In the genomic region with DNA sequence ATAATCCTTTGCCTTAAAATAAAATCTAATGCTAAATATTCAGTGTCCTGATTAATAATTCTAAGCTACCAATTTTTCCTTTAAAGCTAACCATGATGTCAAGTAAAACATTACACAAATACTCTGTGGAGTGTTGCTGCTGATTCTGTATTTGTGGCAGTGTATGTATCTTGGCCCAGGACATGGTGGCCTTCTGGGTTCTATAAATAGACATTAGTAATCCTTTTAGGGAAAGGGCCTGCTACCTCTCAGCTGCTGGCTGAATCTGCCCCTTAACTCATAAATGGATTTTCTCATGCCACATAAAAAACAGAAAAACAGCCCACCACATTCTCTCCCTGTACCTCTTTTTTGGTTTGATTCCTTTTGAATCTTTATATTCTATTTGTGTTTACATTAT, we compare ENCODE assay signal across 13 cellular contexts. TPM values are rescaled to one million over a fixed set of nuclear protein-coding genes. Genes with fewer than 3 reads are reported as not detected.
DNase-seq lines count a peak whose midpoint lies in the region; ATAC-seq and TF ChIP-seq lines count a peak whose summit lies in the region.
"Had no signal": no experiment of that assay in that cellular context is flagged by ENCODE, and none has a peak within 500 bp of the region (broad histone marks: within the 10 kb centered on the region; RNA-seq: fewer than 3 reads in every experiment).

No MANE protein-coding gene starts in this region.

- TF ChIP-seq CTCF in brain (conservative IDR thresholded peaks at IDR 0.05) (no peak), mesothelial cell of epicardium (IDR thresholded peaks at IDR 0.05; ENCODE audit: unreplicated experiment) (no peak), type B pancreatic cell (conservative IDR thresholded peaks at IDR 0.05) (no peak)

- H3K36me3 Mint-ChIP-seq in activated naive CD8-positive, alpha-beta T cell, result no peaks in the 10 kb centered on the region
- no peaks in the 10 kb centered on the region for H3K36me3 Mint-ChIP-seq in activated naive CD8-positive, alpha-beta T cell treated with anti-CD3 and anti-CD28 coated beads for 36 hours
- H3K36me3 Mint-ChIP-seq in brain (no peaks in the 10 kb centered on the region), mesothelial cell of epicardium (no peaks in the 10 kb centered on the region), type B pancreatic cell (no peaks in the 10 kb centered on the region)

- no peaks in the 10 kb centered on the region for H3K9me3 Mint-ChIP-seq in activated naive CD8-positive, alpha-beta T cell (ENCODE audit: low read depth)
- no peaks in the 10 kb centered on the region for H3K9me3 Mint-ChIP-seq in activated naive CD8-positive, alpha-beta T cell treated with anti-CD3 and anti-CD28 coated beads for 36 hours
- H3K9me3 Mint-ChIP-seq in brain (no peaks in the 10 kb centered on the region), mesothelial cell of epicardium (peaks cover 15% of the 10 kb centered on the region), type B pancreatic cell (peaks cover 3% of the 10 kb centered on the region)

- in situ Hi-C loops in HAP-1 (cut with MboI; ENCODE audit: low sequenced_read_pairs), result no loop called here

- ATAC-seq in GM18907 (IDR thresholded peaks at IDR 0.05; ENCODE audit: unreplicated experiment), result no peak
- ATAC-seq: foreskin keratinocyte had no signal

- H3K4me3 ChIP-seq in HAP-1, result no peak overlapping the region

- no peaks in the 10 kb centered on the region for H3K9me3 ChIP-seq in HAP-1

- no peaks in the 10 kb centered on the region for H3K4me1 Mint-ChIP-seq in activated naive CD8-positive, alpha-beta T cell (ENCODE audit: low read depth)
- H3K4me1 Mint-ChIP-seq in activated naive CD8-positive, alpha-beta T cell treated with anti-CD3 and anti-CD28 coated beads for 36 hours, result no peaks in the 10 kb centered on the region
- H3K4me1 Mint-ChIP-seq in brain, result peaks cover 21% of the 10 kb centered on the region
- peaks cover 2% of the 10 kb centered on the region for H3K4me1 Mint-ChIP-seq in mesothelial cell of epicardium
- H3K4me1 Mint-ChIP-seq in type B pancreatic cell (ENCODE audit: unreplicated experiment), result no peaks in the 10 kb centered on the region

- no peaks in the 10 kb centered on the region for H3K36me3 ChIP-seq in HAP-1 (replicated peaks)

- no peaks in the 10 kb centered on the region for H3K27me3 ChIP-seq in HAP-1 (ENCODE audit: low read depth)
- H3K27me3 ChIP-seq: foreskin keratinocyte had no signal

- no peak for DNase-seq in activated naive CD8-positive, alpha-beta T cell treated with anti-CD3 and anti-CD28 coated beads for 36 hours
- DNase-seq in mesothelial cell of epicardium (ENCODE audit: low spot score in 2 of 2, unreplicated experiment in 2 of 2), result no peak
- no peak for DNase-seq in type B pancreatic cell (ENCODE audit: extremely low spot score, unreplicated experiment)
- DNase-seq in D341Med (ENCODE audit: low spot score), result no peak
- DNase-seq in HAP-1 (ENCODE audit: low spot score in 2 of 2), result no peak
- DNase-seq: DMS79; effector CD4-positive, alpha-beta T cell; foreskin keratinocyte; kidney glomerular epithelial cell; occipital lobe had no signal

- peaks cover 3% of the 10 kb centered on the region for H3K27me3 Mint-ChIP-seq in activated naive CD8-positive, alpha-beta T cell
- H3K27me3 Mint-ChIP-seq in activated naive CD8-positive, alpha-beta T cell treated with anti-CD3 and anti-CD28 coated beads for 36 hours, result peaks cover 8% of the 10 kb centered on the region
- H3K27me3 Mint-ChIP-seq in brain (peaks cover 3% of the 10 kb centered on the region), mesothelial cell of epicardium (ENCODE audit: low read depth) (peaks cover 3% of the 10 kb centered on the region), type B pancreatic cell (peaks cover 10% of the 10 kb centered on the region)

- peaks cover 29% of the 10 kb centered on the region for H3K4me1 ChIP-seq in HAP-1
- H3K4me1 ChIP-seq: foreskin keratinocyte had no signal

- H3K27ac Mint-ChIP-seq in activated naive CD8-positive, alpha-beta T cell, result no peak overlapping the region
- H3K27ac Mint-ChIP-seq in activated naive CD8-positive, alpha-beta T cell treated with anti-CD3 and anti-CD28 coated beads for 36 hours, result no peak overlapping the region
- H3K27ac Mint-ChIP-seq in brain, result peak overlapping the region in 2 of 5 experiments; percentile 64 to 83
- H3K27ac Mint-ChIP-seq in mesothelial cell of epicardium, result no peak overlapping the region
- no peak overlapping the region for H3K27ac Mint-ChIP-seq in type B pancreatic cell

- peak overlapping the region; percentile 10 for H3K4me3 Mint-ChIP-seq in activated naive CD8-positive, alpha-beta T cell
- H3K4me3 Mint-ChIP-seq in activated naive CD8-positive, alpha-beta T cell treated with anti-CD3 and anti-CD28 coated beads for 36 hours, result no peak overlapping the region
- H3K4me3 Mint-ChIP-seq in brain (peak overlapping the region; percentile 56 to 75 (median 67)), mesothelial cell of epicardium (peak overlapping the region; percentile 41), type B pancreatic cell (peak overlapping the region; percentile 31)

RNA-seq across cellular contexts. Expression of a gene that starts 1.2 kb away (rescaled TPM):
- under 1 TPM; 0.06 to 0.12 TPM for total RNA-seq in activated naive CD8-positive, alpha-beta T cell treated with anti-CD3 and anti-CD28 coated beads for 36 hours
- 1.1 TPM for polyA plus RNA-seq in brain (ENCODE audit: insufficient read depth, low read depth, low replicate concordance)
- 0.51 to 0.64 TPM (median 0.54 TPM) in 3 replicates for total RNA-seq in mesothelial cell of epicardium
- 1.6 and 1.7 TPM in 2 replicates for total RNA-seq in type B pancreatic cell (ENCODE audit: low replicate concordance)
